In genomic region chr4:1285790-1286553, GRCh38 we compare ENCODE assay signal across 8 cellular contexts. TPM values are rescaled to one million over a fixed set of nuclear protein-coding genes. Genes with fewer than 3 reads are reported as not detected.
DNase-seq lines count a peak whose midpoint lies in the region; ATAC-seq and TF ChIP-seq lines count a peak whose summit lies in the region.
"Had no signal": no experiment of that assay in that cellular context is flagged by ENCODE, and none has a peak within 500 bp of the region (broad histone marks: within the 10 kb centered on the region; RNA-seq: fewer than 3 reads in every experiment).

No MANE protein-coding gene starts in this region.

- ATAC-seq in Right ventricle myocardium superior (ENCODE audit: poor library complexity) (no peak), GM18858 (IDR thresholded peaks at IDR 0.05; ENCODE audit: unreplicated experiment) (no peak)

- H3K27ac Mint-ChIP-seq in activated T-helper 2 cell treated with anti-CD3 and anti-CD28 coated beads, Interferon-gamma antibody, Interleukin-2, Interleukin-4, amounts not matched to agents 10 μg/mL and 5 μg/mL and 100 μg/mL, durations not matched to agents 14 hours and 24 hours and 36 hours = no peak overlapping the region
- H3K27ac Mint-ChIP-seq: activated naive CD8-positive, alpha-beta T cell had no signal

- H4K20me1 ChIP-seq in Loucy (ENCODE audit: insufficient read depth, low read length, poor library complexity, severe bottlenecking) (peaks cover 5% of the 10 kb centered on the region), neural cell (ENCODE audit: insufficient read depth) (no peaks in the 10 kb centered on the region)

- no peaks in the 10 kb centered on the region for H3K9me2 ChIP-seq in Loucy (replicated peaks; ENCODE audit: low read depth, low read length)
- no peaks in the 10 kb centered on the region for H3K9me2 ChIP-seq in neural cell (ENCODE audit: insufficient read depth, low read length)

- peak; percentile 34 for TF ChIP-seq CTCF in GM06990 (IDR thresholded peaks at IDR 0.05; ENCODE audit: insufficient read depth, low read length, poor library complexity, severe bottlenecking)
- TF ChIP-seq CTCF in Loucy (conservative IDR thresholded peaks at IDR 0.05; ENCODE audit: low read length) = peak; percentile 49
- peak; percentile 75 for TF ChIP-seq CTCF in neural cell (IDR thresholded peaks at IDR 0.05; ENCODE audit: poor library complexity, severe bottlenecking)

- H3K27me3 ChIP-seq in GM06990 (replicated peaks; ENCODE audit: control insufficient read depth, insufficient read depth, low read length) = no peaks in the 10 kb centered on the region
- H3K27me3 ChIP-seq in Loucy (ENCODE audit: insufficient read depth, low read length, poor library complexity, severe bottlenecking) = no peaks in the 10 kb centered on the region
- H3K27me3 ChIP-seq in neural cell (ENCODE audit: insufficient read depth, low read depth, low read length) = no peaks in the 10 kb centered on the region

- intact Hi-C loops in activated T-helper 2 cell treated with anti-CD3 and anti-CD28 coated beads, Interferon-gamma antibody, Interleukin-2, Interleukin-4, amounts not matched to agents 10 μg/mL and 5 μg/mL and 100 μg/mL, durations not matched to agents 14 hours and 24 hours and 36 hours (cut with micrococcal nuclease) = loop anchor here (5.0 kb wide), 3 partner anchors 39 to 154 kb away; partner anchors contain the start of gene CTBP1
- intact Hi-C loops in Right ventricle myocardium superior (cut with DNase I) = no loop called here

- H3K4me3 ChIP-seq in GM06990 (replicated peaks; ENCODE audit: low read depth, low read length) = no peak overlapping the region
- H3K4me3 ChIP-seq in Loucy (ENCODE audit: low read length, poor library complexity, severe bottlenecking) = no peak overlapping the region
- H3K4me3 ChIP-seq in neural cell (ENCODE audit: low read length) = no peak overlapping the region

- H3K9me3 Mint-ChIP-seq in activated T-helper 2 cell treated with anti-CD3 and anti-CD28 coated beads, Interferon-gamma antibody, Interleukin-2, Interleukin-4, amounts not matched to agents 10 μg/mL and 5 μg/mL and 100 μg/mL, durations not matched to agents 14 hours and 24 hours and 36 hours = peaks cover 18% of the 10 kb centered on the region

- H3K4me1 ChIP-seq in Loucy (ENCODE audit: insufficient read depth, low read length, poor library complexity, severe bottlenecking) = peaks cover 9% of the 10 kb centered on the region

- no peak for DNase-seq in GM06990 (ENCODE audit: extremely low read depth, insufficient read length)
- peak; percentile 37 for DNase-seq in activated T-helper 2 cell treated with anti-CD3 and anti-CD28 coated beads, Interferon-gamma antibody, Interleukin-2, Interleukin-4, amounts not matched to agents 10 μg/mL and 5 μg/mL and 100 μg/mL, durations not matched to agents 14 hours and 24 hours and 36 hours (ENCODE audit: low spot score)
- DNase-seq in amniotic stem cell (lab: John Stamatoyannopoulos, UW) = no peak
- no peak for DNase-seq in Right ventricle myocardium superior

- H3K9me3 ChIP-seq in Loucy (ENCODE audit: insufficient read depth, low read depth, low read length) (no peaks in the 10 kb centered on the region; the same call in 1 of the 2 replicates), neural cell (ENCODE audit: low read length) (no peaks in the 10 kb centered on the region)

- H3K4me2 ChIP-seq in Loucy (ENCODE audit: low read depth, low read length, poor library complexity, severe bottlenecking) = no peak overlapping the region
- no peak overlapping the region for H3K4me2 ChIP-seq in neural cell (ENCODE audit: low read length)

- peaks cover 10% of the 10 kb centered on the region for H3K4me1 Mint-ChIP-seq in activated T-helper 2 cell treated with anti-CD3 and anti-CD28 coated beads, Interferon-gamma antibody, Interleukin-2, Interleukin-4, amounts not matched to agents 10 μg/mL and 5 μg/mL and 100 μg/mL, durations not matched to agents 14 hours and 24 hours and 36 hours (ENCODE audit: low read depth)

- TF ChIP-seq RAD21 in neural cell (conservative IDR thresholded peaks at IDR 0.05) = peak; percentile 77

- no peaks in the 10 kb centered on the region for H3F3A ChIP-seq in Loucy (ENCODE audit: low read depth)
- no peaks in the 10 kb centered on the region for H3F3A ChIP-seq in neural cell (ENCODE audit: insufficient read depth, low read length, poor library complexity, severe bottlenecking)

- no peak overlapping the region for H3K9ac ChIP-seq in Loucy (ENCODE audit: low read depth, low read length, poor library complexity, severe bottlenecking)
- H3K9ac ChIP-seq in neural cell (ENCODE audit: low read length) = no peak overlapping the region

- no peak overlapping the region for H3K27ac ChIP-seq in neural cell (ENCODE audit: low read length)

- H3K79me2 ChIP-seq in Loucy (ENCODE audit: insufficient read depth, low read length) (peaks cover 13% of the 10 kb centered on the region), neural cell (replicated peaks; ENCODE audit: insufficient read depth, low read length) (peaks cover 13% of the 10 kb centered on the region)

- H3K4me3 Mint-ChIP-seq in activated T-helper 2 cell treated with anti-CD3 and anti-CD28 coated beads, Interferon-gamma antibody, Interleukin-2, Interleukin-4, amounts not matched to agents 10 μg/mL and 5 μg/mL and 100 μg/mL, durations not matched to agents 14 hours and 24 hours and 36 hours (ENCODE audit: low read depth) = no peak overlapping the region
- H3K4me3 Mint-ChIP-seq: activated naive CD8-positive, alpha-beta T cell had no signal

- peaks cover 4% of the 10 kb centered on the region for H3K36me3 Mint-ChIP-seq in activated T-helper 2 cell treated with anti-CD3 and anti-CD28 coated beads, Interferon-gamma antibody, Interleukin-2, Interleukin-4, amounts not matched to agents 10 μg/mL and 5 μg/mL and 100 μg/mL, durations not matched to agents 14 hours and 24 hours and 36 hours (ENCODE audit: low read depth)
- H3K36me3 Mint-ChIP-seq: activated naive CD8-positive, alpha-beta T cell had no signal

- H3K27me3 Mint-ChIP-seq in activated T-helper 2 cell treated with anti-CD3 and anti-CD28 coated beads, Interferon-gamma antibody, Interleukin-2, Interleukin-4, amounts not matched to agents 10 μg/mL and 5 μg/mL and 100 μg/mL, durations not matched to agents 14 hours and 24 hours and 36 hours (ENCODE audit: low read depth) = no peaks in the 10 kb centered on the region
- H3K27me3 Mint-ChIP-seq: activated naive CD8-positive, alpha-beta T cell had no signal

- H2AFZ ChIP-seq in Loucy (ENCODE audit: low read length) = no peak overlapping the region
- H2AFZ ChIP-seq in neural cell (ENCODE audit: low read depth, low read length) = no peak overlapping the region

- H3K36me3 ChIP-seq in GM06990 (ENCODE audit: control insufficient read depth, insufficient read depth, low read length) = no peaks in the 10 kb centered on the region
- no peaks in the 10 kb centered on the region for H3K36me3 ChIP-seq in Loucy (ENCODE audit: insufficient read depth, low read length)
- no peaks in the 10 kb centered on the region for H3K36me3 ChIP-seq in neural cell (ENCODE audit: insufficient read depth, low read length)

- TF ChIP-seq EP300 in neural cell (conservative IDR thresholded peaks at IDR 0.05; ENCODE audit: poor library complexity, severe bottlenecking) = no peak

TF ChIP-seq in neural cell, 6 proteins besides CTCF, POLR2A, EP300 and RAD21:
- TF ChIP-seq EZH2 (IDR thresholded peaks at IDR 0.05; ENCODE audit: borderline replicate concordance, insufficient read depth, low read length, poor library complexity, severe bottlenecking) (no peak), SMC3 (conservative IDR thresholded peaks at IDR 0.05; ENCODE audit: poor library complexity) (peak; percentile 78)

RNA-seq across cellular contexts. Expression of gene MAEA, which starts 3.7 kb away (rescaled TPM):
- total RNA-seq in activated T-helper 2 cell treated with anti-CD3 and anti-CD28 coated beads, Interferon-gamma antibody, Interleukin-2, Interleukin-4, amounts not matched to agents 10 μg/mL and 5 μg/mL and 100 μg/mL, durations not matched to agents 14 hours and 24 hours and 36 hours = 59.2 and 62.8 TPM in 2 replicates
- 106 and 109 TPM in 2 replicates for polyA plus RNA-seq in neural cell
- 58.3 and 68.7 TPM in 2 replicates for polyA minus RNA-seq in neural cell
- total RNA-seq in Right ventricle myocardium superior = 50.3 TPM

RNA-seq across cellular contexts. Expression of gene CTBP1, which starts 37.0 kb away (rescaled TPM):
- total RNA-seq in activated T-helper 2 cell treated with anti-CD3 and anti-CD28 coated beads, Interferon-gamma antibody, Interleukin-2, Interleukin-4, amounts not matched to agents 10 μg/mL and 5 μg/mL and 100 μg/mL, durations not matched to agents 14 hours and 24 hours and 36 hours = 194 and 195 TPM in 2 replicates
- polyA plus RNA-seq in neural cell = 325 and 487 TPM in 2 replicates
- polyA minus RNA-seq in neural cell = 283 and 371 TPM in 2 replicates
- 133 TPM for total RNA-seq in Right ventricle myocardium superior
